In the genomic region with DNA sequence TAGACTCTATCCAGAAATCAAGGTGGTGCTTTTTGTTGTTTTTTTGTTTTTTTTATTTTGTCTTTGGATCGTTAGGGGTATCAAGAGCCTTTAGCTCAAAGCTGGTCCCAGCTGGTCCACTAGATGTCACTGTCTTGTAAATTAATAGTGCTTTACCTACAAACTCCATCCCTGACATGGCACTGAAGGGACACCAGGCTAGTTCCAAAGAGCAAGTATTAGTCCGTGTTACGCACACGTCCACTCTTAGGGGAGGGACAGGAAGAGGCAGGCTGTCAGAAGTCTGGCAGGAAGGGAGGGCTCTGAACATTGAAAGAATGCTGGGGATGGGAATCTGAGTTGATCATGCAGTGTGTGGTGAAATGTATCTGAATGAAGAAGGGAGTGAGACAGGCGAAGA, we compare ENCODE assay signal across 8 cellular contexts.
DNase-seq lines count a peak whose midpoint lies in the region; ATAC-seq and TF ChIP-seq lines count a peak whose summit lies in the region.

No MANE protein-coding gene starts in this region.

- H3K27me3 Mint-ChIP-seq in GM23338 (ENCODE audit: insufficient read depth, low read depth, poor library complexity): peaks cover 2% of the 10 kb centered on the region
- no peaks in the 10 kb centered on the region for H3K27me3 Mint-ChIP-seq in glutamatergic neuron (ENCODE audit: unreplicated experiment)

- no peak overlapping the region for H3K4me3 ChIP-seq in heart right ventricle
- no peak overlapping the region for H3K4me3 ChIP-seq in GM23338
- no peak overlapping the region for H3K4me3 ChIP-seq in SK-N-SH (ENCODE audit: low read depth in 2 of 2, low read length in 1 of 2)
- no peak overlapping the region for H3K4me3 ChIP-seq in suprapubic skin

- H3K27ac Mint-ChIP-seq in GM23338: no peak overlapping the region
- no peak overlapping the region for H3K27ac Mint-ChIP-seq in glutamatergic neuron (ENCODE audit: unreplicated experiment)

- H3K4me2 ChIP-seq in GM23338 (no peak overlapping the region), SK-N-SH (no peak overlapping the region)

- TF ChIP-seq RAD21 in SK-N-SH (IDR thresholded peaks at IDR 0.05; ENCODE audit: low read length): peak; percentile 77

- H3K36me3 Mint-ChIP-seq in GM23338 (ENCODE audit: low read depth) (no peaks in the 10 kb centered on the region), glutamatergic neuron (ENCODE audit: unreplicated experiment) (no peaks in the 10 kb centered on the region)

- H3K27ac ChIP-seq in heart right ventricle: no peak overlapping the region
- H3K27ac ChIP-seq in GM23338 (ENCODE audit: low read depth): no peak overlapping the region
- peak overlapping the region in 1 of 2 experiments; percentile 46; a peak in 2 of 4 replicates for H3K27ac ChIP-seq in SK-N-SH (ENCODE audit: low read depth in 2 of 2, low read length in 1 of 2)
- no peak overlapping the region for H3K27ac ChIP-seq in suprapubic skin
- no peak overlapping the region for H3K27ac ChIP-seq in substantia nigra (ENCODE audit: low read depth, low read length, poor library complexity, severe bottlenecking)

- H3K9ac ChIP-seq in SK-N-SH: no peak overlapping the region

- H3F3A ChIP-seq in GM23338 (replicated peaks; ENCODE audit: low read depth): no peaks in the 10 kb centered on the region
- H3F3A ChIP-seq in SK-N-SH (replicated peaks; ENCODE audit: insufficient read depth): peaks cover 35% of the 10 kb centered on the region

- CTCF ChIA-PET in SK-N-SH (lab: Yijun Ruan, JAX): interaction anchor here (0.6 to 4.0 kb wide), 13 partner anchors 11 to 323 kb away, joined by 3 to 33 read pairs (median 4); no protein-coding TSS in a partner anchor

- no peaks in the 10 kb centered on the region for H3K36me3 ChIP-seq in heart right ventricle
- H3K36me3 ChIP-seq in GM23338 (ENCODE audit: insufficient read depth): no peaks in the 10 kb centered on the region
- no peaks in the 10 kb centered on the region for H3K36me3 ChIP-seq in SK-N-SH (replicated peaks in 1 of 2; ENCODE audit: control insufficient read depth in 1 of 2, insufficient read depth in 2 of 2, low read length in 1 of 2)
- H3K36me3 ChIP-seq in suprapubic skin: no peaks in the 10 kb centered on the region

- DNase-seq in heart right ventricle: no peak
- DNase-seq in Right ventricle myocardium inferior (ENCODE audit: missing footprints): no peak
- DNase-seq in GM23338 (ENCODE audit: low spot score): peak; percentile 83
- peak; percentile 16 to 65 for DNase-seq in Kasumi-1 (lab: John Stamatoyannopoulos, UW)
- DNase-seq in SK-N-SH: peak; percentile 68
- peak; percentile 24 for DNase-seq in glutamatergic neuron
- no peak for DNase-seq in suprapubic skin (ENCODE audit: low spot score in 2 of 2)
- DNase-seq in substantia nigra (lab: John Stamatoyannopoulos, UW): no peak

- H3K4me1 Mint-ChIP-seq in GM23338: no peaks in the 10 kb centered on the region
- H3K4me1 Mint-ChIP-seq in glutamatergic neuron (ENCODE audit: low read depth, unreplicated experiment): no peaks in the 10 kb centered on the region

- H3K9me3 Mint-ChIP-seq in GM23338 (no peaks in the 10 kb centered on the region), glutamatergic neuron (ENCODE audit: unreplicated experiment) (no peaks in the 10 kb centered on the region)

- 23 to 33% methylated on average over 5 of the region's 5 CpGs for WGBS in heart right ventricle, 2 donors
- WGBS in SK-N-SH (ENCODE audit: low lambda C conversion rate): 37% methylated on average over 5 of the region's 5 CpGs
- 28% methylated on average over 5 of the region's 5 CpGs for WGBS in suprapubic skin

- no peaks in the 10 kb centered on the region for H3K9me2 ChIP-seq in GM23338 (ENCODE audit: insufficient read depth)
- H3K9me2 ChIP-seq in SK-N-SH: no peaks in the 10 kb centered on the region

- H3K4me1 ChIP-seq in heart right ventricle: no peaks in the 10 kb centered on the region
- H3K4me1 ChIP-seq in GM23338 (ENCODE audit: insufficient read depth): no peaks in the 10 kb centered on the region
- H3K4me1 ChIP-seq in SK-N-SH (ENCODE audit: control insufficient read depth in 1 of 2, insufficient read depth in 2 of 2, low read depth in 1 of 2, low read length in 1 of 2): peaks cover 2 to 10% of the 10 kb centered on the region in 2 experiments; a peak in 3 of 4 replicates
- H3K4me1 ChIP-seq in suprapubic skin: no peaks in the 10 kb centered on the region

- H3K9me3 ChIP-seq in heart right ventricle (no peaks in the 10 kb centered on the region), SK-N-SH (no peaks in the 10 kb centered on the region), suprapubic skin (no peaks in the 10 kb centered on the region)

- H3K79me2 ChIP-seq in GM23338 (replicated peaks; ENCODE audit: insufficient read depth): no peaks in the 10 kb centered on the region
- H3K79me2 ChIP-seq in SK-N-SH (ENCODE audit: insufficient read depth): no peaks in the 10 kb centered on the region

- TF ChIP-seq CTCF in heart right ventricle (IDR thresholded peaks at IDR 0.05) (peak in 8 of 9 donors; percentile 13 to 52 (median 44)), GM23338 (conservative IDR thresholded peaks at IDR 0.05; ENCODE audit: low read depth in 2 of 2) (peak; percentile 74 to 77), SK-N-SH (IDR thresholded peaks at IDR 0.05) (peak; percentile 81), glutamatergic neuron (IDR thresholded peaks at IDR 0.05; ENCODE audit: partially characterized antibody, unreplicated experiment) (peak; percentile 52), suprapubic skin (IDR thresholded peaks at IDR 0.05) (peak; percentile 14 to 30)

- intact Hi-C loops in heart right ventricle (cut with DNase I): no loop called here
- intact Hi-C loops in Right ventricle myocardium inferior (cut with DNase I): loop anchor here (5.0 kb wide), 1 partner anchor 39 kb away; no protein-coding TSS in a partner anchor

- TF ChIP-seq POLR2A in suprapubic skin (IDR thresholded peaks at IDR 0.05): no peak

- no peaks in the 10 kb centered on the region for H3K27me3 ChIP-seq in heart right ventricle
- no peaks in the 10 kb centered on the region for H3K27me3 ChIP-seq in GM23338 (ENCODE audit: insufficient read depth)
- H3K27me3 ChIP-seq in SK-N-SH (ENCODE audit: insufficient read depth): no peaks in the 10 kb centered on the region
- no peaks in the 10 kb centered on the region for H3K27me3 ChIP-seq in suprapubic skin

- H4K20me1 ChIP-seq in GM23338 (replicated peaks; ENCODE audit: insufficient read depth): no peaks in the 10 kb centered on the region
- no peaks in the 10 kb centered on the region for H4K20me1 ChIP-seq in SK-N-SH (ENCODE audit: insufficient read depth)

- TF ChIP-seq EP300 in SK-N-SH (IDR thresholded peaks at IDR 0.05; ENCODE audit: borderline replicate concordance in 1 of 2, low read depth in 1 of 2, low read length in 1 of 2) (no peak), suprapubic skin (IDR thresholded peaks at IDR 0.05) (no peak)

- ATAC-seq in heart right ventricle (peak in 1 of 8 donors; percentile 33), Right ventricle myocardium inferior (no peak), GM23338 (peak; percentile 95)

- H2AFZ ChIP-seq in GM23338 (0 out of 2 replicates have a peak overlapping the region, but pooled peaks have one; percentile 24), SK-N-SH (ENCODE audit: low read depth) (peak overlapping the region; percentile 80)

- POLR2A ChIA-PET in SK-N-SH (lab: Yijun Ruan, JAX): no interaction called here

- H3K4me3 Mint-ChIP-seq in GM23338: no peak overlapping the region
- H3K4me3 Mint-ChIP-seq in glutamatergic neuron (ENCODE audit: unreplicated experiment): no peak overlapping the region

TF ChIP-seq in GM23338, 12 proteins besides CTCF, POLR2A, EP300 and RAD21 (continues in another document):
- no peak for TF ChIP-seq JUNB (IDR thresholded peaks at IDR 0.05; ENCODE audit: unreplicated experiment)
- no peak for TF ChIP-seq ZNF114 (CRISPR knock-in tag; IDR thresholded peaks at IDR 0.05)
- TF ChIP-seq NANOG (IDR thresholded peaks at IDR 0.05; ENCODE audit: borderline replicate concordance): no peak
- TF ChIP-seq, protein P1, sequence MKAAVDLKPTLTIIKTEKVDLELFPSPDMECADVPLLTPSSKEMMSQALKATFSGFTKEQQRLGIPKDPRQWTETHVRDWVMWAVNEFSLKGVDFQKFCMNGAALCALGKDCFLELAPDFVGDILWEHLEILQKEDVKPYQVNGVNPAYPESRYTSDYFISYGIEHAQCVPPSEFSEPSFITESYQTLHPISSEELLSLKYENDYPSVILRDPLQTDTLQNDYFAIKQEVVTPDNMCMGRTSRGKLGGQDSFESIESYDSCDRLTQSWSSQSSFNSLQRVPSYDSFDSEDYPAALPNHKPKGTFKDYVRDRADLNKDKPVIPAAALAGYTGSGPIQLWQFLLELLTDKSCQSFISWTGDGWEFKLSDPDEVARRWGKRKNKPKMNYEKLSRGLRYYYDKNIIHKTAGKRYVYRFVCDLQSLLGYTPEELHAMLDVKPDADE (IDR thresholded peaks at IDR 0.05): no peak

TF ChIP-seq in SK-N-SH, 30 proteins besides CTCF, POLR2A, EP300 and RAD21:
- peak; percentile 74 for TF ChIP-seq SMC3 (IDR thresholded peaks at IDR 0.05; ENCODE audit: low read depth, low read length)
- TF ChIP-seq GABPA (IDR thresholded peaks at IDR 0.05; ENCODE audit: low read depth): no peak

Comparison
In these comparisons a context has a peak if more than half of its experiments do, and no peak if none do; other contexts are left out.
1. DNase-seq: peak in GM23338 (single experiment), Kasumi-1 (2 of 2), SK-N-SH (single experiment) and glutamatergic neuron (single experiment); none in heart right ventricle (0 of 2), Right ventricle myocardium inferior (single experiment), suprapubic skin (0 of 2) and substantia nigra (0 of 49).
2. CTCF ChIP-seq: peak in every context shown above with its lines; median percentile 81 in SK-N-SH; 76 in GM23338; 52 in glutamatergic neuron; 44 in heart right ventricle; 22 in suprapubic skin.